Comparison of ENCODE assay signal across 17 cellular contexts in the genomic region with DNA sequence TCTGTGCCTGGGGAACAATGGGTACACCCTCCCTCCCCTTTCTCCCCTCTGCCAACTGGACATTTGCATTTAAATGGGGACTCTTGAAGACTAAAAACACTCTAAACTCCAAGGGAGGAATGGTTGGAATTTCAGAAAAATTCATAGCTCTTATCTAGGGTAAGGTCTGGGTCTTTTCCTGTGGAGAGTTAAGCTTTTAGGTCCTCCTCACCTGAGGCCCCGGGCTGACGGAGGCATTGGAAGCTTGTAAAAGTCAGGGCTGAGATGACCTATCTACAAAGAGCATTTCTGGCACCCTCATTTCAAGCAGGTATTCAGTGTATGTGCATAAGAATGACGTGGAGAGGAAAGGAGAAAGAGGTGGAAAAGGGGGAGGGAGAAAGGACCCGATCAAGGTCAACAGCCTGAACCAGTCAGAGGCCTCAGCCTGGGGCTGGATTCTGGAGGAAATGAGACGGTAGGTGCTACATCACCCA.
DNase-seq lines count a peak whose midpoint lies in the region; ATAC-seq, FAIRE-seq and TF ChIP-seq lines count a peak whose summit lies in the region.
"Had no signal": no experiment of that assay in that cellular context is flagged by ENCODE, and none has a peak within 500 bp of the region (broad histone marks: within the 10 kb centered on the region; RNA-seq: fewer than 3 reads in every experiment).

No MANE protein-coding gene starts in this region.

- peaks cover 5% of the 10 kb centered on the region for H3K36me3 ChIP-seq in iPS-15b (ENCODE audit: control insufficient read depth, insufficient read depth, low read length)
- no peaks in the 10 kb centered on the region for H3K36me3 ChIP-seq in trophoblast cell (ENCODE audit: control insufficient read depth in 1 of 2, insufficient read depth in 2 of 2, low read length in 2 of 2)
- H3K36me3 ChIP-seq: MG63, suprapubic skin had no signal

- no peaks in the 10 kb centered on the region for H3K27me3 Mint-ChIP-seq in WTC11 (ENCODE audit: low read depth)
- H3K27me3 Mint-ChIP-seq in activated CD8-positive, alpha-beta T cell treated with anti-CD3 and anti-CD28 coated beads, Interleukin-2, amount 10 ng/mL, durations not matched to agents 7 days and 5 days (ENCODE audit: low read depth), result no peaks in the 10 kb centered on the region

- H3K4me2 ChIP-seq in trophoblast cell (ENCODE audit: low read length), result peak overlapping the region; percentile 2
- H3K4me2 ChIP-seq: BLaER1 had no signal

- H3K4me1 Mint-ChIP-seq in WTC11, result peaks cover 85% of the 10 kb centered on the region
- H3K4me1 Mint-ChIP-seq in activated CD8-positive, alpha-beta T cell treated with anti-CD3 and anti-CD28 coated beads, Interleukin-2, amount 10 ng/mL, durations not matched to agents 7 days and 5 days (ENCODE audit: low read depth), result no peaks in the 10 kb centered on the region

- POLR2A ChIA-PET in WTC11 (lab: Charles Lee), result interaction anchor here (0.5 to 4.4 kb wide), 3 partner anchors 10 to 155 kb away, joined by 3 to 28 read pairs (median 3); no protein-coding TSS in a partner anchor
- POLR2A ChIA-PET in activated CD8-positive, alpha-beta T cell treated with anti-CD3 and anti-CD28 coated beads, Interleukin-2, amount 10 ng/mL, durations not matched to agents 7 days and 5 days (lab: Charles Lee), result no interaction called here

- CTCF ChIA-PET in WTC11 (lab: Charles Lee), result interaction anchor here (0.5 to 4.8 kb wide), 16 partner anchors 9 to 138 kb away, joined by 3 to 53 read pairs (median 4); no protein-coding TSS in a partner anchor
- CTCF ChIA-PET in activated CD8-positive, alpha-beta T cell treated with anti-CD3 and anti-CD28 coated beads, Interleukin-2, amount 10 ng/mL, durations not matched to agents 7 days and 5 days (lab: Charles Lee), result no interaction called here

- peak; percentile 38 for FAIRE-seq in HTR-8/SVneo (lab: Jason Lieb, UNC)

- peak overlapping the region; percentile 80 for H3K14ac ChIP-seq in trophoblast cell (ENCODE audit: low read length)

- H2BK120ac ChIP-seq in trophoblast cell (ENCODE audit: insufficient read depth, low read length, poor library complexity), result peak overlapping the region; percentile 93

- peaks cover 9% of the 10 kb centered on the region for H3K36me3 Mint-ChIP-seq in WTC11
- no peaks in the 10 kb centered on the region for H3K36me3 Mint-ChIP-seq in activated CD8-positive, alpha-beta T cell treated with anti-CD3 and anti-CD28 coated beads, Interleukin-2, amount 10 ng/mL, durations not matched to agents 7 days and 5 days (ENCODE audit: low read depth)

- peaks cover 4% of the 10 kb centered on the region for H3K79me2 ChIP-seq in trophoblast cell (ENCODE audit: control insufficient read depth, insufficient read depth, low read length, poor library complexity)

- no CpG with 5 or more reads among the region's 5 CpGs for WGBS in trophoblast cell (ENCODE audit: extremely low coverage, insufficient coverage, insufficient read length)

- H3K79me1 ChIP-seq in trophoblast cell (ENCODE audit: low read length), result peaks cover 18% of the 10 kb centered on the region

- no peaks in the 10 kb centered on the region for H3K27me3 ChIP-seq in iPS-15b (ENCODE audit: control insufficient read depth, insufficient read depth, low read length)
- no peaks in the 10 kb centered on the region for H3K27me3 ChIP-seq in trophoblast cell (ENCODE audit: insufficient read depth, low read length)
- H3K27me3 ChIP-seq: BLaER1, MG63, suprapubic skin had no signal

- no peak overlapping the region for H3K18ac ChIP-seq in trophoblast cell (ENCODE audit: low read length)

- peak overlapping the region; percentile 85 for H3K27ac ChIP-seq in trophoblast cell (ENCODE audit: low read depth, low read length)
- H3K27ac ChIP-seq: BLaER1, suprapubic skin had no signal

- no peak overlapping the region for H2AFZ ChIP-seq in trophoblast cell (ENCODE audit: insufficient read depth, low read length, poor library complexity)

- H3K9ac ChIP-seq in iPS-15b (ENCODE audit: low read depth, low read length), result peak overlapping the region; percentile 41
- H3K9ac ChIP-seq in trophoblast cell (ENCODE audit: low read length), result no peak overlapping the region
- H3K9ac ChIP-seq: BLaER1 had no signal

- no peak overlapping the region for H3K23ac ChIP-seq in trophoblast cell (ENCODE audit: low read length)

- H4K12ac ChIP-seq in trophoblast cell (ENCODE audit: low read depth, low read length), result peak overlapping the region; percentile 71

- H3K4me1 ChIP-seq in iPS-15b (ENCODE audit: control insufficient read depth, insufficient read depth, low read length) (peaks cover 20% of the 10 kb centered on the region), trophoblast cell (ENCODE audit: control insufficient read depth in 1 of 2, insufficient read depth in 2 of 2, low read length in 2 of 2) (peaks cover 36 to 41% of the 10 kb centered on the region in 2 experiments)
- H3K4me1 ChIP-seq: suprapubic skin had no signal

- peak overlapping the region; percentile 34 for H3K4ac ChIP-seq in trophoblast cell (ENCODE audit: low read depth, low read length)

- H3K9me3 ChIP-seq in iPS-15b (ENCODE audit: control insufficient read depth, insufficient read depth, low read length) (no peaks in the 10 kb centered on the region), trophoblast cell (ENCODE audit: insufficient read depth, low read depth, low read length) (no peaks in the 10 kb centered on the region)
- H3K9me3 ChIP-seq: BLaER1, MG63, suprapubic skin had no signal

- peak overlapping the region; percentile 59 for H3K4me3 Mint-ChIP-seq in WTC11
- H3K4me3 Mint-ChIP-seq in activated CD8-positive, alpha-beta T cell treated with anti-CD3 and anti-CD28 coated beads, Interleukin-2, amount 10 ng/mL, durations not matched to agents 7 days and 5 days, result no peak overlapping the region
- H3K4me3 Mint-ChIP-seq: neural crest cell had no signal

- H3K27ac Mint-ChIP-seq in WTC11, result peak overlapping the region; percentile 100
- no peak overlapping the region for H3K27ac Mint-ChIP-seq in activated CD8-positive, alpha-beta T cell treated with anti-CD3 and anti-CD28 coated beads, Interleukin-2, amount 10 ng/mL, durations not matched to agents 7 days and 5 days

- no peaks in the 10 kb centered on the region for H3K9me3 Mint-ChIP-seq in WTC11
- H3K9me3 Mint-ChIP-seq in activated CD8-positive, alpha-beta T cell treated with anti-CD3 and anti-CD28 coated beads, Interleukin-2, amount 10 ng/mL, durations not matched to agents 7 days and 5 days (ENCODE audit: insufficient read depth), result no peaks in the 10 kb centered on the region
- H3K9me3 Mint-ChIP-seq: neural crest cell had no signal

- no peak for TF ChIP-seq CTCF in WTC11 (IDR thresholded peaks at IDR 0.05)

- peak overlapping the region; percentile 94 for H2BK5ac ChIP-seq in trophoblast cell (ENCODE audit: low read depth, low read length, poor library complexity)

- DNase-seq in HTR-8/SVneo (ENCODE audit: insufficient read length, low spot score) (no peak), WTC11 (ENCODE audit: low spot score) (peak; percentile 61), trophoblast cell (peak; percentile 89 to 95), MV-4-11 (lab: John Stamatoyannopoulos, UW) (no peak)
- DNase-seq in activated CD8-positive, alpha-beta T cell treated with anti-CD3 and anti-CD28 coated beads, Interleukin-2, amount 10 ng/mL, durations not matched to agents 7 days and 5 days, result no peak
- DNase-seq: activated CD4-positive, CD25-positive, alpha-beta regulatory T cell; activated gamma-delta T cell; aorta; MG63; NCI-H1930; NCI-H526 treated with DMSO at 0.1 percent for 48 hours; retina had no signal

- H4K91ac ChIP-seq in trophoblast cell (ENCODE audit: low read depth, low read length), result peak overlapping the region; percentile 75

- peak overlapping the region; percentile 21 for H4K8ac ChIP-seq in trophoblast cell (ENCODE audit: low read depth, low read length)

- peak overlapping the region; percentile 6 for H3K4me3 ChIP-seq in iPS-15b (ENCODE audit: low read depth, low read length)
- no peak overlapping the region for H3K4me3 ChIP-seq in trophoblast cell (ENCODE audit: low read depth, low read length)
- H3K4me3 ChIP-seq: BLaER1, MG63, suprapubic skin had no signal

- peak overlapping the region; percentile 90 for H2BK12ac ChIP-seq in trophoblast cell (ENCODE audit: low read length)

- H2AK5ac ChIP-seq in trophoblast cell (ENCODE audit: low read length), result no peak overlapping the region

- peak; percentile 73 for ATAC-seq in WTC11
- no peak for ATAC-seq in activated CD8-positive, alpha-beta T cell treated with anti-CD3 and anti-CD28 coated beads, Interleukin-2, amount 10 ng/mL, durations not matched to agents 7 days and 5 days
- no peak for ATAC-seq in GM18519 (IDR thresholded peaks at IDR 0.05; ENCODE audit: low FRiP score, unreplicated experiment)

TF ChIP-seq in WTC11, 78 proteins besides CTCF, POLR2A, EP300 and RAD21 (continues in another document):
- TF ChIP-seq, protein P1, sequence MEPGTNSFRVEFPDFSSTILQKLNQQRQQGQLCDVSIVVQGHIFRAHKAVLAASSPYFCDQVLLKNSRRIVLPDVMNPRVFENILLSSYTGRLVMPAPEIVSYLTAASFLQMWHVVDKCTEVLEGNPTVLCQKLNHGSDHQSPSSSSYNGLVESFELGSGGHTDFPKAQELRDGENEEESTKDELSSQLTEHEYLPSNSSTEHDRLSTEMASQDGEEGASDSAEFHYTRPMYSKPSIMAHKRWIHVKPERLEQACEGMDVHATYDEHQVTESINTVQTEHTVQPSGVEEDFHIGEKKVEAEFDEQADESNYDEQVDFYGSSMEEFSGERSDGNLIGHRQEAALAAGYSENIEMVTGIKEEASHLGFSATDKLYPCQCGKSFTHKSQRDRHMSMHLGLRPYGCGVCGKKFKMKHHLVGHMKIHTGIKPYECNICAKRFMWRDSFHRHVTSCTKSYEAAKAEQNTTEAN (CRISPR knock-in tag; IDR thresholded peaks at IDR 0.05), result no peak
- TF ChIP-seq, protein P2, sequence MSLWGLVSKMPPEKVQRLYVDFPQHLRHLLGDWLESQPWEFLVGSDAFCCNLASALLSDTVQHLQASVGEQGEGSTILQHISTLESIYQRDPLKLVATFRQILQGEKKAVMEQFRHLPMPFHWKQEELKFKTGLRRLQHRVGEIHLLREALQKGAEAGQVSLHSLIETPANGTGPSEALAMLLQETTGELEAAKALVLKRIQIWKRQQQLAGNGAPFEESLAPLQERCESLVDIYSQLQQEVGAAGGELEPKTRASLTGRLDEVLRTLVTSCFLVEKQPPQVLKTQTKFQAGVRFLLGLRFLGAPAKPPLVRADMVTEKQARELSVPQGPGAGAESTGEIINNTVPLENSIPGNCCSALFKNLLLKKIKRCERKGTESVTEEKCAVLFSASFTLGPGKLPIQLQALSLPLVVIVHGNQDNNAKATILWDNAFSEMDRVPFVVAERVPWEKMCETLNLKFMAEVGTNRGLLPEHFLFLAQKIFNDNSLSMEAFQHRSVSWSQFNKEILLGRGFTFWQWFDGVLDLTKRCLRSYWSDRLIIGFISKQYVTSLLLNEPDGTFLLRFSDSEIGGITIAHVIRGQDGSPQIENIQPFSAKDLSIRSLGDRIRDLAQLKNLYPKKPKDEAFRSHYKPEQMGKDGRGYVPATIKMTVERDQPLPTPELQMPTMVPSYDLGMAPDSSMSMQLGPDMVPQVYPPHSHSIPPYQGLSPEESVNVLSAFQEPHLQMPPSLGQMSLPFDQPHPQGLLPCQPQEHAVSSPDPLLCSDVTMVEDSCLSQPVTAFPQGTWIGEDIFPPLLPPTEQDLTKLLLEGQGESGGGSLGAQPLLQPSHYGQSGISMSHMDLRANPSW (CRISPR knock-in tag; conservative IDR thresholded peaks at IDR 0.05; ENCODE audit: low read depth), result no peak

Comparison
In these comparisons a context has a peak if more than half of its experiments do, and no peak if none do; other contexts are left out.
1. DNase-seq: peak in WTC11 (single experiment) and trophoblast cell (2 of 2); none in HTR-8/SVneo (single experiment), activated CD8-positive, alpha-beta T cell treated with anti-CD3 and anti-CD28 coated beads, Interleukin-2, amount 10 ng/mL, durations not matched to agents 7 days and 5 days (single experiment) and MV-4-11 (single experiment).